ENCODE assay signal across 29 cellular contexts in genomic region chr20:38218566-38218885, GRCh38. TPM values are rescaled to one million over a fixed set of nuclear protein-coding genes. Genes with fewer than 3 reads are reported as not detected.
DNase-seq lines count a peak whose midpoint lies in the region; ATAC-seq, FAIRE-seq and TF ChIP-seq lines count a peak whose summit lies in the region.
"Had no signal": no experiment of that assay in that cellular context is flagged by ENCODE, and none has a peak within 500 bp of the region (broad histone marks: within the 10 kb centered on the region; RNA-seq: fewer than 3 reads in every experiment).

No MANE protein-coding gene starts in this region.

- peak overlapping the region; percentile 72; the same call in 1 of the 2 replicates for H3K4me3 Mint-ChIP-seq in HFFc6
- H3K4me3 Mint-ChIP-seq: activated naive CD8-positive, alpha-beta T cell treated with anti-CD3 and anti-CD28 coated beads, Interleukin-2, amount 50 U/mL, for 24 hours; neural crest cell; T-helper 2 cell treated with Interferon-gamma antibody and Interleukin-4, amounts not matched to agents 5 μg/mL and 100 μg/mL, for 36 hours had no signal

- no peaks in the 10 kb centered on the region; the same call in 1 of the 2 replicates for H3K27me3 Mint-ChIP-seq in HFFc6 (ENCODE audit: insufficient read depth)

- H3K27ac ChIP-seq in ACC112 (ENCODE audit: low read depth, low read length) (peak overlapping the region; percentile 61), coronary artery (peak overlapping the region; percentile 55 to 92)
- H3K27ac ChIP-seq: BLaER1 treated with 17β-estradiol and CSF1 and Interleukin-3, amounts not matched to agents 10 nM and 100 nM; lower lobe of right lung; right lobe of liver; VCaP had no signal

- peaks cover 47% of the 10 kb centered on the region for H3K4me1 Mint-ChIP-seq in HFFc6 (ENCODE audit: low read depth)
- H3K4me1 Mint-ChIP-seq: activated naive CD8-positive, alpha-beta T cell treated with anti-CD3 and anti-CD28 coated beads, Interleukin-2, amount 50 U/mL, for 24 hours had no signal

- intact Hi-C loops in sciatic nerve (cut with DNase I): loop anchor here (10.0 kb wide), 1 partner anchor 154 kb away; no protein-coding TSS in a partner anchor

- no peaks in the 10 kb centered on the region for H3K36me3 Mint-ChIP-seq in HFFc6 (ENCODE audit: low read depth)

- H2AFZ ChIP-seq in ACC112 (ENCODE audit: low read length, unreplicated experiment): no peak overlapping the region

- DNase-seq in HFFc6 (no peak), coronary artery (ENCODE audit: low spot score) (no peak), sciatic nerve (ENCODE audit: low spot score) (peak; percentile 36), GM19239 (ENCODE audit: insufficient read length, low spot score) (no peak), cortex of kidney (lab: John Stamatoyannopoulos, UW) (no peak), AML-193 (lab: John Stamatoyannopoulos, UW) (no peak), NCI-H146 (lab: John Stamatoyannopoulos, UW) (no peak)
- DNase-seq: activated CD4-positive, alpha-beta T cell treated with anti-CD3 and anti-CD28 coated beads for 4 hours; activated CD8-positive, alpha-beta memory T cell treated with anti-CD3 and anti-CD28 coated beads for 24 hours; activated gamma-delta T cell treated with Interleukin-2 at 50 U/mL for 16 hours; activated naive CD8-positive, alpha-beta T cell treated with anti-CD3 and anti-CD28 coated beads, Interleukin-2, amount 50 U/mL, for 24 hours; COR-L47; GDM1; glutamatergic neuron; lower lobe of right lung; mucosa of descending colon; NCI-H1417; NCI-H2081; NCI-H345; NCI-H748 treated with DMSO at 0.1 percent for 48 hours; right lobe of liver; RPMI8226; stimulated activated naive CD8-positive, alpha-beta T cell treated with anti-CD3 and anti-CD28 coated beads, Interleukin-15, Interleukin-2, amounts not matched to agents 100 U/mL and 50 U/mL, for 24 hours had no signal

- ATAC-seq in sciatic nerve: no peak
- ATAC-seq: activated naive CD8-positive, alpha-beta T cell treated with anti-CD3 and anti-CD28 coated beads, Interleukin-2, amount 50 U/mL, for 24 hours; lower lobe of right lung; mucosa of descending colon; right lobe of liver; stimulated activated naive CD8-positive, alpha-beta T cell treated with anti-CD3 and anti-CD28 coated beads, Interleukin-15, Interleukin-2, amounts not matched to agents 100 U/mL and 50 U/mL, for 24 hours had no signal

- H3K27ac Mint-ChIP-seq in HFFc6: peak overlapping the region; percentile 91
- H3K27ac Mint-ChIP-seq: activated naive CD8-positive, alpha-beta T cell treated with anti-CD3 and anti-CD28 coated beads, Interleukin-2, amount 50 U/mL, for 24 hours; T-helper 2 cell treated with Interferon-gamma antibody and Interleukin-4, amounts not matched to agents 5 μg/mL and 100 μg/mL, for 36 hours had no signal

- H3K27me3 ChIP-seq in ACC112 (ENCODE audit: insufficient read depth, low read length): no peaks in the 10 kb centered on the region
- H3K27me3 ChIP-seq: BLaER1 treated with 17β-estradiol and CSF1 and Interleukin-3, amounts not matched to agents 10 nM and 100 nM; right lobe of liver had no signal

- TF ChIP-seq CTCF in HFFc6 (IDR thresholded peaks at IDR 0.05): no peak
- no peak for TF ChIP-seq CTCF in coronary artery (IDR thresholded peaks at IDR 0.05)

- no peaks in the 10 kb centered on the region for H3K36me3 ChIP-seq in ACC112 (ENCODE audit: insufficient read depth, low read length)
- H3K36me3 ChIP-seq: BLaER1 treated with 17β-estradiol and CSF1 and Interleukin-3, amounts not matched to agents 10 nM and 100 nM; lower lobe of right lung; right lobe of liver had no signal

- FAIRE-seq in GM19239 (lab: Jason Lieb, UNC): no peak
- FAIRE-seq: GM18507 had no signal

- no peak overlapping the region for H3K4me3 ChIP-seq in ACC112 (ENCODE audit: low read depth, low read length)
- no peak overlapping the region for H3K4me3 ChIP-seq in coronary artery
- H3K4me3 ChIP-seq: BLaER1 treated with 17β-estradiol and CSF1 and Interleukin-3, amounts not matched to agents 10 nM and 100 nM; lower lobe of right lung; mucosa of descending colon; right lobe of liver had no signal

- H3K9me3 Mint-ChIP-seq in HFFc6: no peaks in the 10 kb centered on the region
- H3K9me3 Mint-ChIP-seq: activated naive CD8-positive, alpha-beta T cell treated with anti-CD3 and anti-CD28 coated beads, Interleukin-2, amount 50 U/mL, for 24 hours; neural crest cell; T-helper 2 cell treated with Interferon-gamma antibody and Interleukin-4, amounts not matched to agents 5 μg/mL and 100 μg/mL, for 36 hours had no signal

- no peaks in the 10 kb centered on the region for H3K79me2 ChIP-seq in ACC112 (ENCODE audit: control insufficient read depth, insufficient read depth, low read length, unreplicated experiment)

- H3K4me1 ChIP-seq in ACC112 (ENCODE audit: control insufficient read depth, insufficient read depth, low read length, unreplicated experiment): peaks cover 21% of the 10 kb centered on the region
- H3K4me1 ChIP-seq: lower lobe of right lung had no signal

RNA-seq across cellular contexts. Expression of gene KIAA1755, which starts 42.0 kb away (rescaled TPM):
- 1 to 10 TPM; 1.2 to 4.4 (median 2.2) TPM for total RNA-seq in HFFc6 (2021; fragmentation: NEBNext Ultra II Directional; extraction: Animal tissue kit (Norgen Biotek cat#: 25700))
- 56.0 TPM for total RNA-seq in sciatic nerve

RNA-seq across cellular contexts. Expression of gene TGM2, which starts 53.5 kb away (rescaled TPM):
- total RNA-seq in HFFc6 (2021; fragmentation: NEBNext Ultra II Directional; extraction: Animal tissue kit (Norgen Biotek cat#: 25700)): 100 to 1,000 TPM in 5 of 6 experiments, 10 to 100 TPM in 1; 99.6 to 430 (median 111) TPM
- 70.3 TPM for total RNA-seq in sciatic nerve

Comparison
In these comparisons a context has a peak if more than half of its experiments do, and no peak if none do; other contexts are left out.
1. RNA of gene KIAA1755, which starts 42.0 kb away (total RNA-seq): 56.0 TPM in sciatic nerve (single experiment); 1.2 to 4.4 TPM in HFFc6; every median in the first group is over 10 times any median in the second.